ENCODE assay signal across 14 cellular contexts in the genomic region with DNA sequence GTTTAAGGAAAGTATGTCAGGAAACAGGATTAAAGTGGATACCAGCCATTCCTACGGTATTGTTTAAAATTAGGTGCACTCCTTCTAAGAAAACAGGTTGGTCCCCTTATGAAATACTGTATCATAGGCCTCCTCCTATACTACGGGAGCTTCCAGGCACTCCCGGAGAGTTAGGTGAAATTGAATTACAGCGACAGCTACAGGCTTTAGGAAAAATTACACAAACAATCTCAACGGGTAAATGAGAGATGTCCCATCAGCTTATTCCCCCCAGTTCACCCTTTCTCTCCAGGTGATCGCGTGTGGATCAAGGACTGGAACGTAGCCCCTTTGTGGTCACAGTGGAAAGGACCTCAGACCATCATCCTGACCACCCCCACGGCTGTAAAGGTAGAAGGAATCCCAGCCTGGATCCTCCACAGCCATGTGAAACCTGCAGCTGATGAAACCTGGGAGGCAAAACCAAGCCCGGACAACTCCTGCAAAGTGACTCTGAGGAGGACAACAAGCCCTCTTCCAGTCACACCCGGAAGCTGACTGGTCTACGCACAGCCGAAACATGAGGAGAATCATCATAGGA. TPM values are rescaled to one million over a fixed set of nuclear protein-coding genes. Genes with fewer than 3 reads are reported as not detected.
A peak's percentile ranks its signal among the peaks of the same experiment; 100 is the strongest.
DNase-seq lines count a peak whose midpoint lies in the region; ATAC-seq, FAIRE-seq and TF ChIP-seq lines count a peak whose summit lies in the region.
"Had no signal": no experiment of that assay in that cellular context is flagged by ENCODE, and none has a peak within 500 bp of the region (broad histone marks: within the 10 kb centered on the region; RNA-seq: fewer than 3 reads in every experiment).

No MANE protein-coding gene starts in this region.

- H3K9ac ChIP-seq in mesendoderm (ENCODE audit: low read length): no peak overlapping the region

- H4K5ac ChIP-seq in mesendoderm (ENCODE audit: low read length): no peak overlapping the region

- no peak overlapping the region for H2BK15ac ChIP-seq in mesendoderm (replicated peaks; ENCODE audit: low read depth)

- H3K23ac ChIP-seq in mesendoderm (ENCODE audit: low read length): no peak overlapping the region

- 0 out of 2 replicates have a peak, but pooled peaks have one; percentile 11 for TF ChIP-seq RAD21 in Ishikawa (IDR thresholded peaks at IDR 0.05; ENCODE audit: low read depth)

- TF ChIP-seq CTCF in bronchial epithelial cell (IDR thresholded peaks at IDR 0.05; ENCODE audit: insufficient read depth, low read length, severe bottlenecking): peak; percentile 38

- no CpG with 5 or more reads among the region's 13 CpGs for WGBS in mesendoderm (ENCODE audit: extremely low coverage, insufficient coverage, low lambda C conversion rate)

- no peaks in the 10 kb centered on the region for H3K79me1 ChIP-seq in mesendoderm (ENCODE audit: low read length)

- H2AK5ac ChIP-seq in mesendoderm (ENCODE audit: low read length): no peak overlapping the region

- H3K4me1 ChIP-seq in mesendoderm (ENCODE audit: control insufficient read depth, low read depth, low read length): no peaks in the 10 kb centered on the region
- H3K4me1 ChIP-seq: gastrocnemius medialis, SJCRH30 had no signal

- no peak for ATAC-seq in GM18868 (IDR thresholded peaks at IDR 0.05; ENCODE audit: unreplicated experiment)
- no peak for ATAC-seq in GM21367 (IDR thresholded peaks at IDR 0.05; ENCODE audit: unreplicated experiment)
- ATAC-seq: gastrocnemius medialis had no signal

- no peaks in the 10 kb centered on the region for H3K79me2 ChIP-seq in mesendoderm (ENCODE audit: control insufficient read depth, insufficient read depth, low read length)

- TF ChIP-seq EP300 in Ishikawa (IDR thresholded peaks at IDR 0.05; ENCODE audit: borderline replicate concordance): no peak

- no peak overlapping the region for H3K18ac ChIP-seq in mesendoderm (ENCODE audit: low read length)

- DNase-seq in ELF-1 (ENCODE audit: low read depth, low spot score) (peak; percentile 12), bronchial epithelial cell (ENCODE audit: low read depth) (peak; percentile 4), mesendoderm (peak; percentile 49), SHP77 treated with DMSO at 0.1 percent for 48 hours (lab: John Stamatoyannopoulos, UW) (no peak), mesenteric fat pad (ENCODE audit: low spot score) (no peak)
- DNase-seq: activated CD4-positive, alpha-beta T cell treated with anti-CD3 and anti-CD28 coated beads, Interleukin-2, amount 10 ng/mL, durations not matched to agents 7 days and 5 days; activated gamma-delta T cell treated with Interleukin-2 at 50 U/mL for 16 hours; gastrocnemius medialis; SJCRH30 had no signal

- H2BK5ac ChIP-seq in mesendoderm (ENCODE audit: low read length): no peak overlapping the region

- H3K27me3 ChIP-seq in bronchial epithelial cell (ENCODE audit: control insufficient read depth, insufficient read depth, low read length) (no peaks in the 10 kb centered on the region), mesendoderm (ENCODE audit: insufficient read depth, low read length, poor library complexity) (no peaks in the 10 kb centered on the region)
- H3K27me3 ChIP-seq: gastrocnemius medialis, SJCRH30 had no signal

- H3K56ac ChIP-seq in mesendoderm (ENCODE audit: low read length): no peak overlapping the region

- no peak overlapping the region for H3K27ac ChIP-seq in mesendoderm (ENCODE audit: low read depth, low read length)
- H3K27ac ChIP-seq: gastrocnemius medialis, SJCRH30 had no signal

- H3K4me3 ChIP-seq in bronchial epithelial cell (ENCODE audit: low read depth, low read length): no peak overlapping the region
- H3K4me3 ChIP-seq in mesendoderm (ENCODE audit: low read length): no peak overlapping the region
- H3K4me3 ChIP-seq: gastrocnemius medialis, SJCRH30 had no signal

- H3K4ac ChIP-seq in mesendoderm (ENCODE audit: low read depth, low read length): no peak overlapping the region

- no peak overlapping the region for H2BK120ac ChIP-seq in mesendoderm (ENCODE audit: low read depth, low read length)

- H4K8ac ChIP-seq in mesendoderm (ENCODE audit: low read depth, low read length): no peak overlapping the region

- FAIRE-seq in bronchial epithelial cell (lab: Jason Lieb, UNC): peak; percentile 86

- H3K4me2 ChIP-seq in mesendoderm (ENCODE audit: low read length): no peak overlapping the region

- H3K36me3 ChIP-seq in bronchial epithelial cell (ENCODE audit: control insufficient read depth, insufficient read depth, low read length): no peaks in the 10 kb centered on the region
- H3K36me3 ChIP-seq in mesendoderm (ENCODE audit: control insufficient read depth, insufficient read depth, low read length): no peaks in the 10 kb centered on the region
- H3K36me3 ChIP-seq: gastrocnemius medialis, SJCRH30 had no signal

TF ChIP-seq in Ishikawa, 13 proteins besides CTCF, POLR2A, EP300 and RAD21:
- TF ChIP-seq CREB1 (IDR thresholded peaks at IDR 0.05; ENCODE audit: low read depth): no peak

RNA-seq across cellular contexts. Expression of gene GHITM, which starts 25.1 kb away (rescaled TPM):
- total RNA-seq in bronchial epithelial cell (415 and 431 TPM in 2 replicates), mesenteric fat pad (146 TPM)
- polyA plus RNA-seq in mesendoderm (2013, experiment 1 of 2): 77.3 TPM
- polyA plus RNA-seq in mesendoderm (2013, experiment 2 of 2): 76.6 TPM

RNA-seq across cellular contexts. Expression of gene GPR15LG, which starts 59.4 kb away (rescaled TPM):
- total RNA-seq in bronchial epithelial cell (0.53 and 2.6 TPM in 2 replicates), mesenteric fat pad (not detected)
- polyA plus RNA-seq in mesendoderm (2013, experiment 1 of 2): not detected
- polyA plus RNA-seq in mesendoderm (2013, experiment 2 of 2): not detected
- total RNA-seq: activated CD4-positive, alpha-beta T cell treated with anti-CD3 and anti-CD28 coated beads, Interleukin-2, amount 10 ng/mL, durations not matched to agents 7 days and 5 days; mesothelial cell of epicardium; SJCRH30; skeletal muscle tissue had no signal

Comparison
In these comparisons a context has a peak if more than half of its experiments do, and no peak if none do; other contexts are left out.
1. DNase-seq: peak in ELF-1 (single experiment), bronchial epithelial cell (single experiment) and mesendoderm (single experiment); none in SHP77 treated with DMSO at 0.1 percent for 48 hours (single experiment) and mesenteric fat pad (single experiment).